Comparison of ENCODE assay signal across 27 cellular contexts in the genomic region with DNA sequence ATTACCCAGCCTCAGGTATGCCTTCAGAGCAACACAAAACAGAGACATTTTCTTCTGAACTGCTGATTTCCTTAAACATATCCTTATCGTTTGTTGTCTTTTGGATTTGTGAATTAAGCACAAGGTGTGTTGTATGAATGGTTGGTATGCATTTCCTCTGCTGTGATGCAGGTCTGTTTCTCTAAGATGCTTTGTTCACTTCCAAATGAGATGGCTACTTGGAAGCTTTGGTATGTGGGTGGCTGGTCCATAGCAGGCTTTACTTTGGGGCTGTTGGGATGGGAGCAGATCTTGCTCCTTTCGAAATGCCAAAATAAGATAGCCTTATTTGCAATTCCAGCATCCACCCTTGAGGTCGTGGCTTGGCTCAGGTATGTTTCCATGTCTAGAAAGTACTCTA.
"Had no signal": no experiment of that assay in that cellular context is flagged by ENCODE, and none has a peak within 500 bp of the region (broad histone marks: within the 10 kb centered on the region; RNA-seq: fewer than 3 reads in every experiment).

No MANE protein-coding gene starts in this region.

- H3K9me3 ChIP-seq: ovary, psoas muscle, right lobe of liver, sigmoid colon, thoracic aorta, thyroid gland, upper lobe of left lung, vagina had no signal

- ATAC-seq: psoas muscle; right cardiac atrium; right lobe of liver; stimulated activated effector memory CD8-positive, alpha-beta T cell treated with anti-CD3 and anti-CD28 coated beads, Interleukin-12 subunit alpha, Interleukin-12 subunit beta, amount 100 ng/mL, for 72 hours; stimulated activated naive B cell treated with anti-CD40 and anti-IgM and Interleukin-4, amounts not matched to agents 10 μg/mL and 1 μg/mL and 100 μg/mL, for 72 hours had no signal

- H3K4me2 ChIP-seq: neural progenitor cell had no signal

- H3K79me2 ChIP-seq: parathyroid adenoma had no signal

- H3K4me3 ChIP-seq: neural progenitor cell, ovary, psoas muscle, right lobe of liver, sigmoid colon, stomach, thoracic aorta, thyroid gland, tibial nerve, upper lobe of left lung, vagina had no signal

- H2AFZ ChIP-seq: neural progenitor cell, parathyroid adenoma had no signal

- H3K36me3 ChIP-seq: neural progenitor cell, ovary, right lobe of liver, sigmoid colon, stomach, thoracic aorta, thyroid gland, tibial nerve, upper lobe of left lung, vagina had no signal

- H3K9me3 Mint-ChIP-seq: nephron; stimulated activated effector memory CD8-positive, alpha-beta T cell treated with anti-CD3 and anti-CD28 coated beads, Interleukin-12 subunit alpha, Interleukin-12 subunit beta, amount 100 ng/mL, for 72 hours; stimulated activated naive B cell treated with anti-CD40 and anti-IgM and Interleukin-4, amounts not matched to agents 10 μg/mL and 1 μg/mL and 100 μg/mL, for 72 hours; stimulated activated naive CD8-positive, alpha-beta T cell treated with anti-CD3 and anti-CD28 coated beads, Interleukin-15, Interleukin-2, amounts not matched to agents 100 ng/mL and 50 ng/mL, for 24 hours had no signal

- DNase-seq: occipital lobe; ovary; posterior cingulate gyrus; psoas muscle; right cardiac atrium; right lobe of liver; sigmoid colon; small intestine; stimulated activated CD4-positive, alpha-beta T cell treated with anti-CD3 and anti-CD28 coated beads, Interleukin-15, amount 100 ng/mL, for 24 hours; stimulated activated CD4-positive, alpha-beta T cell treated with anti-CD3 and anti-CD28 coated beads, Interleukin-2, amount 100 ng/mL, for 24 hours; stimulated activated CD4-positive, alpha-beta T cell treated with anti-CD3 and anti-CD28 coated beads, Interleukin-2, amount 100 ng/mL, for 48 hours; stimulated activated CD4-positive, alpha-beta T cell treated with anti-CD3 and anti-CD28 coated beads, Interleukin-4, amount 100 ng/mL, for 24 hours; stimulated activated naive B cell treated with anti-CD40 and anti-IgM and Interleukin-4, amounts not matched to agents 10 μg/mL and 1 μg/mL and 100 μg/mL, for 72 hours; stimulated activated naive CD4-positive, alpha-beta T cell treated with Interleukin-2 at 50 U/mL for 16 hours; stomach; thyroid gland; trophoblast cell; upper lobe of left lung had no signal

- H3K36me3 Mint-ChIP-seq: neural progenitor cell; stimulated activated effector memory CD8-positive, alpha-beta T cell treated with anti-CD3 and anti-CD28 coated beads, Interleukin-12 subunit alpha, Interleukin-12 subunit beta, amount 100 ng/mL, for 72 hours; stimulated activated naive B cell treated with anti-CD40 and anti-IgM and Interleukin-4, amounts not matched to agents 10 μg/mL and 1 μg/mL and 100 μg/mL, for 72 hours had no signal

- H3K4me1 Mint-ChIP-seq: nephron; stimulated activated effector memory CD8-positive, alpha-beta T cell treated with anti-CD3 and anti-CD28 coated beads, Interleukin-12 subunit alpha, Interleukin-12 subunit beta, amount 100 ng/mL, for 72 hours; stimulated activated naive B cell treated with anti-CD40 and anti-IgM and Interleukin-4, amounts not matched to agents 10 μg/mL and 1 μg/mL and 100 μg/mL, for 72 hours had no signal

- H3K27me3 ChIP-seq: neural progenitor cell, ovary, right lobe of liver, sigmoid colon, thyroid gland, tibial nerve, upper lobe of left lung, vagina had no signal

- H3K4me1 ChIP-seq: parathyroid adenoma, psoas muscle, right lobe of liver, sigmoid colon, stomach, thyroid gland, tibial nerve, upper lobe of left lung, vagina had no signal

- H3K4me3 Mint-ChIP-seq: nephron; neural progenitor cell; stimulated activated effector memory CD8-positive, alpha-beta T cell treated with anti-CD3 and anti-CD28 coated beads, Interleukin-12 subunit alpha, Interleukin-12 subunit beta, amount 100 ng/mL, for 72 hours; stimulated activated naive B cell treated with anti-CD40 and anti-IgM and Interleukin-4, amounts not matched to agents 10 μg/mL and 1 μg/mL and 100 μg/mL, for 72 hours; stimulated activated naive CD8-positive, alpha-beta T cell treated with anti-CD3 and anti-CD28 coated beads, Interleukin-15, Interleukin-2, amounts not matched to agents 100 ng/mL and 50 ng/mL, for 24 hours had no signal

- H3K27ac Mint-ChIP-seq: nephron; neural progenitor cell; progenitor cell of endocrine pancreas; stimulated activated effector memory CD8-positive, alpha-beta T cell treated with anti-CD3 and anti-CD28 coated beads, Interleukin-12 subunit alpha, Interleukin-12 subunit beta, amount 100 ng/mL, for 72 hours; stimulated activated naive B cell treated with anti-CD40 and anti-IgM and Interleukin-4, amounts not matched to agents 10 μg/mL and 1 μg/mL and 100 μg/mL, for 72 hours; stimulated activated naive CD8-positive, alpha-beta T cell treated with anti-CD3 and anti-CD28 coated beads, Interleukin-15, Interleukin-2, amounts not matched to agents 100 ng/mL and 50 ng/mL, for 24 hours had no signal

- H3K27ac ChIP-seq: neural progenitor cell, ovary, parathyroid adenoma, psoas muscle, right lobe of liver, sigmoid colon, stomach, thoracic aorta, thyroid gland, tibial nerve, upper lobe of left lung, vagina had no signal
